ENCODE assay signal across 16 cellular contexts in the genomic region with DNA sequence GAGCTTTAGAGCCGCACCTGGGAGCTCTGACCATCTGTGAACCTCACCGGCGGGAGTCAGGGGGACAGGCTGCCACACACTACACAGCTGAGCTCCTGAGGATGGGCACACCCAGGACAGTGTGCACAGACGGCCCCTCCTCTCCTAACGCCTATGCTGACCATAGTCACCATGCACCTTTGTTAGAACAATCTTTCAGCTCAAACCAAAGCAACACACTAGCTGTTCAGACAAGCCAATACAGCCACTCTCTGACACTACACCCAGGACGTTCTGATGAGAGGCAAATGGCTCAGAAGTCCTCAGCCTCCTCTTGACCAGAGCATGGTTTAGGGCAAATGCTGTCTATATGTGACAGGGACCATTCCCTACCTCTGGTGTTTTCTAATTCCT.
A peak's percentile ranks its signal among the peaks of the same experiment; 100 is the strongest.
DNase-seq lines count a peak whose midpoint lies in the region; ATAC-seq and TF ChIP-seq lines count a peak whose summit lies in the region.
"Had no signal": no experiment of that assay in that cellular context is flagged by ENCODE, and none has a peak within 500 bp of the region (broad histone marks: within the 10 kb centered on the region; RNA-seq: fewer than 3 reads in every experiment).

No MANE protein-coding gene starts in this region.

- no peak overlapping the region for H2BK5ac ChIP-seq in mesenchymal stem cell (ENCODE audit: low read depth, low read length, poor library complexity, severe bottlenecking)

- H3K79me1 ChIP-seq in mesenchymal stem cell (replicated peaks; ENCODE audit: low read length, poor library complexity, severe bottlenecking): no peaks in the 10 kb centered on the region

- H3K4me3 ChIP-seq in RWPE2 (ENCODE audit: severe bottlenecking) (no peak overlapping the region), mesenchymal stem cell (ENCODE audit: insufficient read depth in 1 of 2, low read depth in 1 of 2, low read length in 2 of 2) (no peak overlapping the region), urinary bladder (ENCODE audit: low read depth, low read length) (no peak overlapping the region)

- H3K4me1 ChIP-seq in RWPE2 (ENCODE audit: insufficient read depth, poor library complexity, severe bottlenecking): peaks cover 64% of the 10 kb centered on the region
- H3K4me1 ChIP-seq in mesenchymal stem cell (ENCODE audit: control insufficient read depth, insufficient read depth, low read depth, low read length): peaks cover 36% of the 10 kb centered on the region
- H3K4me1 ChIP-seq in urinary bladder (ENCODE audit: insufficient read depth): no peaks in the 10 kb centered on the region

- H3K18ac ChIP-seq in mesenchymal stem cell (ENCODE audit: low read depth in 1 of 2, low read length in 2 of 2): peak overlapping the region in 1 of 2 experiments; percentile 15

- H3K4me2 ChIP-seq in mesenchymal stem cell (ENCODE audit: low read length, poor library complexity, severe bottlenecking): no peak overlapping the region

- peak overlapping the region; percentile 47 for H4K91ac ChIP-seq in mesenchymal stem cell (ENCODE audit: low read length)

- H3K23ac ChIP-seq in mesenchymal stem cell (ENCODE audit: low read length in 2 of 2): no peak overlapping the region

- peak overlapping the region; percentile 80 to 95 for H2BK12ac ChIP-seq in mesenchymal stem cell (ENCODE audit: low read length in 2 of 2)

- peak; percentile 26 for DNase-seq in NCI-H146 (lab: John Stamatoyannopoulos, UW)
- DNase-seq in NCI-H146 treated with DMSO at 0.1 percent for 48 hours (lab: John Stamatoyannopoulos, UW; ENCODE audit: unreplicated experiment): no peak
- no peak for DNase-seq in RWPE2 (ENCODE audit: low spot score)
- DNase-seq in mesenchymal stem cell: no peak
- no peak for DNase-seq in NCI-H526 treated with DMSO at 0.1 percent for 48 hours (lab: John Stamatoyannopoulos, UW)
- no peak for DNase-seq in NCI-H2196 treated with DMSO at 0.1 percent for 48 hours (lab: John Stamatoyannopoulos, UW; ENCODE audit: unreplicated experiment)
- DNase-seq in A172 (ENCODE audit: low spot score): no peak
- DNase-seq: activated CD4-positive, alpha-beta T cell treated with anti-CD3 and anti-CD28 coated beads for 48 hours; aorta; erythroblast; KG1; NCI-H2029; stimulated activated CD4-positive, alpha-beta T cell treated with anti-CD3 and anti-CD28 coated beads, Interleukin-2, amount 100 ng/mL, for 24 hours; T-helper 1 cell had no signal

- no peak overlapping the region for H2AFZ ChIP-seq in mesenchymal stem cell (ENCODE audit: low read depth, low read length)

- peak; percentile 15 for ATAC-seq in RWPE2 (ENCODE audit: low read depth)

- no peaks in the 10 kb centered on the region for H3K27me3 ChIP-seq in RWPE2 (ENCODE audit: insufficient read depth, poor library complexity, severe bottlenecking)
- peaks cover 0 to 32% of the 10 kb centered on the region in 2 experiments for H3K27me3 ChIP-seq in mesenchymal stem cell (ENCODE audit: control insufficient read depth in 1 of 2, insufficient read depth in 1 of 2, low read length in 2 of 2)

- H3K36me3 ChIP-seq in RWPE2 (ENCODE audit: low read depth): no peaks in the 10 kb centered on the region
- no peaks in the 10 kb centered on the region for H3K36me3 ChIP-seq in mesenchymal stem cell (ENCODE audit: control insufficient read depth in 1 of 2, insufficient read depth in 2 of 2, low read depth in 1 of 2, low read length in 2 of 2)
- no peaks in the 10 kb centered on the region for H3K36me3 ChIP-seq in urinary bladder (ENCODE audit: insufficient read depth)

- TF ChIP-seq CTCF in RWPE2 (IDR thresholded peaks at IDR 0.05; ENCODE audit: poor library complexity, severe bottlenecking): no peak

- H3K9ac ChIP-seq in mesenchymal stem cell (ENCODE audit: low read length): no peak overlapping the region

- no peak overlapping the region for H3K14ac ChIP-seq in mesenchymal stem cell (ENCODE audit: low read length in 2 of 2)

- peak overlapping the region; percentile 77 for H3K27ac ChIP-seq in RWPE2 (ENCODE audit: poor library complexity, severe bottlenecking)
- no peak overlapping the region for H3K27ac ChIP-seq in mesenchymal stem cell (ENCODE audit: low read length, poor library complexity, severe bottlenecking)
- peak overlapping the region; percentile 57 for H3K27ac ChIP-seq in urinary bladder (ENCODE audit: low read depth)
- H3K27ac ChIP-seq: 22Rv1 had no signal

- peak overlapping the region; percentile 2 for H2AK5ac ChIP-seq in mesenchymal stem cell (ENCODE audit: low read length, severe bottlenecking)

- H2BK15ac ChIP-seq in mesenchymal stem cell (ENCODE audit: low read depth, poor library complexity, severe bottlenecking): peak overlapping the region; percentile 82

- H4K8ac ChIP-seq in mesenchymal stem cell (ENCODE audit: low read length): no peak overlapping the region

- H3K9me3 ChIP-seq in RWPE2 (ENCODE audit: severe bottlenecking): no peaks in the 10 kb centered on the region
- H3K9me3 ChIP-seq in mesenchymal stem cell (ENCODE audit: control insufficient read depth, low read length): no peaks in the 10 kb centered on the region

- peak overlapping the region; percentile 4 for H2BK120ac ChIP-seq in mesenchymal stem cell (ENCODE audit: low read depth, low read length)

- H3K4ac ChIP-seq in mesenchymal stem cell (ENCODE audit: low read depth in 1 of 2, low read length in 2 of 2): peak overlapping the region in 1 of 2 experiments; percentile 35

- WGBS in mesenchymal stem cell: 48% methylated on average over 6 of the region's 6 CpGs
- 58% methylated on average over 6 of the region's 6 CpGs for WGBS in urinary bladder
